In genomic region chr15:89132611-89133242, GRCh38 we compare ENCODE assay signal across 11 cellular contexts. TPM values are rescaled to one million over a fixed set of nuclear protein-coding genes. Genes with fewer than 3 reads are reported as not detected.
DNase-seq lines count a peak whose midpoint lies in the region; ATAC-seq and TF ChIP-seq lines count a peak whose summit lies in the region.
"Had no signal": no experiment of that assay in that cellular context is flagged by ENCODE, and none has a peak within 500 bp of the region (broad histone marks: within the 10 kb centered on the region; RNA-seq: fewer than 3 reads in every experiment).

No MANE protein-coding gene starts in this region.

- DNase-seq in NK-92 treated with Interleukin-12 subunit alpha and Interleukin-12 subunit beta, amount 100 ng/mL, for 24 hours (lab: John Stamatoyannopoulos, UW) = peak; percentile 45
- no peak for DNase-seq in NK-92 (lab: John Stamatoyannopoulos, UW; ENCODE audit: unreplicated experiment)
- DNase-seq in caudate nucleus (lab: John Stamatoyannopoulos, UW) = peak in 1 of 61 donors; percentile 45
- no peak for DNase-seq in lung (ENCODE audit: low spot score)
- DNase-seq in thoracic aorta (ENCODE audit: low spot score) = no peak
- no peak for DNase-seq in effector memory CD4-positive, alpha-beta T cell
- no peak for DNase-seq in GM23248
- no peak for DNase-seq in posterior vena cava (ENCODE audit: low spot score)
- DNase-seq: 8988T; activated naive CD4-positive, alpha-beta T cell; SJCRH30 had no signal

- in situ Hi-C loops in GM23248 (cut with MboI) = no loop called here

- H4K20me1 ChIP-seq in GM23248 (ENCODE audit: insufficient read depth) = no peaks in the 10 kb centered on the region

- H3K4me1 ChIP-seq in lung (ENCODE audit: control insufficient read depth in 2 of 2, insufficient read depth in 2 of 2, low read length in 2 of 2) = peaks cover 15 to 21% of the 10 kb centered on the region in 2 donors
- H3K4me1 ChIP-seq in thoracic aorta (ENCODE audit: control insufficient read depth in 1 of 2, low read depth in 2 of 2) = peaks cover 32 to 75% of the 10 kb centered on the region in 2 donors
- H3K4me1 ChIP-seq in effector memory CD4-positive, alpha-beta T cell (ENCODE audit: control insufficient read depth, insufficient read depth, low read length, poor library complexity, severe bottlenecking) = no peaks in the 10 kb centered on the region
- peaks cover 9% of the 10 kb centered on the region for H3K4me1 ChIP-seq in GM23248 (ENCODE audit: insufficient read depth)
- H3K4me1 ChIP-seq: SJCRH30 had no signal

- no peaks in the 10 kb centered on the region for H3K9me2 ChIP-seq in GM23248 (ENCODE audit: insufficient read depth)

- H3K9ac ChIP-seq in GM23248 = no peak overlapping the region

- H3K27me3 ChIP-seq in lung (ENCODE audit: control insufficient read depth, insufficient read depth) (no peaks in the 10 kb centered on the region), thoracic aorta (replicated peaks; ENCODE audit: insufficient read depth) (no peaks in the 10 kb centered on the region), GM23248 (replicated peaks; ENCODE audit: insufficient read depth) (no peaks in the 10 kb centered on the region)
- H3K27me3 ChIP-seq in effector memory CD4-positive, alpha-beta T cell (replicated peaks; ENCODE audit: control insufficient read depth, insufficient read depth, low read length, poor library complexity, severe bottlenecking) = no peaks in the 10 kb centered on the region
- H3K27me3 ChIP-seq: SJCRH30 had no signal

- 0 out of 2 replicates have a peak, but pooled peaks cover 5% of the 10 kb centered on the region for H3F3A ChIP-seq in GM23248 (ENCODE audit: insufficient read depth)

- no peak overlapping the region for H2AFZ ChIP-seq in GM23248

- H3K4me2 ChIP-seq in GM23248 (ENCODE audit: unreplicated experiment) = no peak overlapping the region

- no peaks in the 10 kb centered on the region for H3K9me3 ChIP-seq in lung (ENCODE audit: control insufficient read depth in 2 of 2, insufficient read depth in 1 of 2, low read length in 1 of 2)
- no peaks in the 10 kb centered on the region for H3K9me3 ChIP-seq in thoracic aorta
- no peaks in the 10 kb centered on the region for H3K9me3 ChIP-seq in effector memory CD4-positive, alpha-beta T cell (ENCODE audit: control insufficient read depth, low read length)
- no peaks in the 10 kb centered on the region for H3K9me3 ChIP-seq in GM23248 (ENCODE audit: low read depth)
- H3K9me3 ChIP-seq: SJCRH30 had no signal

- H3K36me3 ChIP-seq in lung (ENCODE audit: control insufficient read depth in 2 of 2, insufficient read depth in 2 of 2, low read length in 2 of 2) (peaks cover 0 to 7% of the 10 kb centered on the region in 2 donors), thoracic aorta (peaks cover 3% of the 10 kb centered on the region), GM23248 (ENCODE audit: low read depth) (no peaks in the 10 kb centered on the region)
- peaks cover 9% of the 10 kb centered on the region for H3K36me3 ChIP-seq in effector memory CD4-positive, alpha-beta T cell (ENCODE audit: control insufficient read depth, insufficient read depth, low read length)
- H3K36me3 ChIP-seq: SJCRH30 had no signal

- intact Hi-C loops in posterior vena cava (cut with DNase I) = no loop called here

- no peak for TF ChIP-seq CTCF in lung (IDR thresholded peaks at IDR 0.05; ENCODE audit: control extremely low read depth, extremely low read depth)
- no peak for TF ChIP-seq CTCF in thoracic aorta (IDR thresholded peaks at IDR 0.05)

- H3K79me2 ChIP-seq in GM23248 (ENCODE audit: insufficient read depth) = no peaks in the 10 kb centered on the region

- H3K4me3 ChIP-seq in lung (no peak overlapping the region), thoracic aorta (no peak overlapping the region), GM23248 (no peak overlapping the region)
- no peak overlapping the region for H3K4me3 ChIP-seq in effector memory CD4-positive, alpha-beta T cell (ENCODE audit: insufficient read depth, low read depth, low read length, poor library complexity, severe bottlenecking)
- H3K4me3 ChIP-seq: SJCRH30 had no signal

- H3K27ac ChIP-seq in caudate nucleus (ENCODE audit: low read depth, low read length) (peak overlapping the region; percentile 55), lung (ENCODE audit: low read depth in 1 of 2, low read length in 1 of 2) (peak overlapping the region; percentile 58 to 75), thoracic aorta (peak overlapping the region; percentile 63 to 67), GM23248 (no peak overlapping the region)
- no peak overlapping the region for H3K27ac ChIP-seq in effector memory CD4-positive, alpha-beta T cell (ENCODE audit: insufficient read depth, low read length, poor library complexity, severe bottlenecking)
- H3K27ac ChIP-seq: SJCRH30 had no signal

- peak; percentile 36 for ATAC-seq in lung (ENCODE audit: insufficient read depth, low FRiP score)
- no peak for ATAC-seq in thoracic aorta (ENCODE audit: insufficient number of reproducible peaks, low FRiP score, low read depth)

- WGBS in lung, 2 donors = 13 to 34% methylated on average over 5 of the region's 5 CpGs
- WGBS in GM23248 (ENCODE audit: low coverage in 1 of 2, low lambda C conversion rate in 2 of 2, missing lambda C conversion rate in 2 of 2), 2 experiments = 89 to 91% methylated on average over 5 of the region's 5 CpGs

RNA-seq across cellular contexts. Expression of gene ABHD2, which starts 44.5 kb away (rescaled TPM):
- total RNA-seq in lung (100 to 1,000 TPM in 1 of 2 donors, 10 to 100 TPM in 1; 77.2 to 200 TPM), thoracic aorta (100 to 1,000 TPM; 177 to 283 TPM), posterior vena cava (100 to 1,000 TPM in 1 of 2 donors, 10 to 100 TPM in 1; 88.7 to 142 TPM)
- polyA plus RNA-seq in lung (10 to 100 TPM; 11.7 to 41.5 TPM), GM23248 (2016; fragmentation: Nextera tagmentation; extraction: Ambion mirVana) (13.5 and 17.6 TPM in 2 replicates)
- 24.2 and 28.7 TPM in 2 replicates for total RNA-seq in GM23248 (2014; rRNA removed; shearing (Covaris generic))

Comparison
In these comparisons a context has a peak if more than half of its experiments do, and no peak if none do; other contexts are left out.
1. H3K27ac ChIP-seq: peak in caudate nucleus (single experiment), lung (2 of 2) and thoracic aorta (2 of 2); none in effector memory CD4-positive, alpha-beta T cell (single experiment) and GM23248 (single experiment).